8 cellular contexts compared by ENCODE assay signal in the genomic region with DNA sequence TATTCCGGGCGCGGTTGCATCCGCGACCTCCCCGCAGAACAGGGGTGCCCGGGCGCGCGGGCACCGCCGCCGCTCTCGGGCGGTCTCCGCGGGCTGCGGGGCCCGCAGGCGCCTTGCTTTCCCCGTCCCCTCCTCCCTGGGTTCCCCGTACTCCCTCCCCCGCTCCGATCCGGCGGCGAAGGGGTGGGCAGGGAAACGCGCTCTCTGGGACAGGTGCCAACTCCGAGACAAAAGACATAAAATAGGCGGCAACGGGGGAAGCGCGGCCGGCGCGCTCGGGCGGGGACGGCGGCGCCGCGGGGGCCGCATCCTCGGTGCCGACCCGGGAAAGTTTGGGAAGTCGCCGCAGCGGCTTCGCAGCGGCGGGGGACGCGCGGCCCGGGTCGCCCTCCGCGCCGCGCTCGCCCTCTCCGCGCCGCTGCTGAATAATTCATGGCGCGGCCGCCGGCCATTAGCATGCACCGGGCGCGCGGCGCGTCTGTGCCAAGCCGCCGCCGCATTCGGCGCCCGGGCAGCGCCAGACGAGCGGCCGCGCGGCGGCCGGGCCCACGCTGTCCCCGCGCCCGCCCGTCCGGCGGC.
DNase-seq lines count a peak whose midpoint lies in the region; ATAC-seq, FAIRE-seq and TF ChIP-seq lines count a peak whose summit lies in the region.

No MANE protein-coding gene starts in this region.

- H3K27ac ChIP-seq in endothelial cell of umbilical vein (ENCODE audit: insufficient read depth, low read depth, low read length) (peak overlapping the region; percentile 68), mesodermal cell (ENCODE audit: low read depth, low read length, severe bottlenecking) (no peak overlapping the region)

- H2AFZ ChIP-seq in endothelial cell of umbilical vein (ENCODE audit: low read depth, low read length) = no peak overlapping the region

- WGBS in mesodermal cell (ENCODE audit: insufficient coverage in 2 of 2), 2 experiments = 1% methylated on average over 48 to 80 of the region's 98 CpGs

- peaks cover 74% of the 10 kb centered on the region for H3K79me2 ChIP-seq in endothelial cell of umbilical vein (ENCODE audit: control insufficient read depth, insufficient read depth, low read length)

- no peak overlapping the region for H3K4me2 ChIP-seq in endothelial cell of umbilical vein (ENCODE audit: insufficient read depth, low read length)

- H3K27me3 ChIP-seq in endothelial cell of umbilical vein (ENCODE audit: control insufficient read depth in 2 of 2, insufficient read depth in 2 of 2, low read length in 2 of 2) = no peaks in the 10 kb centered on the region

- H3K36me3 ChIP-seq in endothelial cell of umbilical vein (ENCODE audit: control insufficient read depth in 2 of 2, extremely low read depth in 1 of 2, insufficient read depth in 2 of 2, low read length in 2 of 2) = peaks cover 0 to 6% of the 10 kb centered on the region in 2 experiments
- H3K36me3 ChIP-seq in mesodermal cell (ENCODE audit: control insufficient read depth, insufficient read depth, low read length) = no peaks in the 10 kb centered on the region

- peaks cover 53% of the 10 kb centered on the region for H3K4me1 ChIP-seq in endothelial cell of umbilical vein (ENCODE audit: control insufficient read depth, extremely low read depth, insufficient read depth, low read length)
- H3K4me1 ChIP-seq in mesodermal cell (ENCODE audit: control insufficient read depth, insufficient read depth, low read length, poor library complexity, severe bottlenecking) = no peaks in the 10 kb centered on the region

- no peaks in the 10 kb centered on the region for H3K9me3 Mint-ChIP-seq in activated CD4-positive, alpha-beta memory T cell treated with anti-CD3 and anti-CD28 coated beads, Interleukin-2, amount 10 ng/mL, durations not matched to agents 7 days and 5 days

- peaks cover 4% of the 10 kb centered on the region for H4K20me1 ChIP-seq in endothelial cell of umbilical vein (replicated peaks; ENCODE audit: control insufficient read depth, extremely low read depth, insufficient read depth, low read length)

- H3K36me3 Mint-ChIP-seq in activated CD4-positive, alpha-beta memory T cell treated with anti-CD3 and anti-CD28 coated beads, Interleukin-2, amount 10 ng/mL, durations not matched to agents 7 days and 5 days (ENCODE audit: low read depth) = peaks cover 10% of the 10 kb centered on the region

- FAIRE-seq in endothelial cell of umbilical vein (lab: Jason Lieb, UNC) = peak; percentile 90

- H3K27ac Mint-ChIP-seq in activated CD4-positive, alpha-beta memory T cell treated with anti-CD3 and anti-CD28 coated beads, Interleukin-2, amount 10 ng/mL, durations not matched to agents 7 days and 5 days = peak overlapping the region; percentile 86

- DNase-seq in Ammon's horn (ENCODE audit: low spot score) = peak; percentile 90
- peak; percentile 73 for DNase-seq in GOT3 (lab: John Stamatoyannopoulos, UW)
- DNase-seq in NCI-H345 treated with DMSO at 0.1 percent for 48 hours (lab: John Stamatoyannopoulos, UW; ENCODE audit: unreplicated experiment) = peak; percentile 43
- DNase-seq in activated CD4-positive, alpha-beta memory T cell treated with anti-CD3 and anti-CD28 coated beads, Interleukin-2, amount 10 ng/mL, durations not matched to agents 7 days and 5 days = peak; percentile 52
- peak; percentile 92 for DNase-seq in endothelial cell of umbilical vein (ENCODE audit: low read depth, low spot score)
- peak; percentile 70 for DNase-seq in stimulated activated CD8-positive, alpha-beta memory T cell treated with anti-CD3 and anti-CD28 coated beads, Interleukin-4, amount 100 ng/mL, for 48 hours

- H3K9me3 ChIP-seq in endothelial cell of umbilical vein (replicated peaks; ENCODE audit: control insufficient read depth, insufficient read depth, low read length) (no peaks in the 10 kb centered on the region), mesodermal cell (ENCODE audit: control insufficient read depth, low read length) (no peaks in the 10 kb centered on the region)

- no peak for TF ChIP-seq CTCF in endothelial cell of umbilical vein (IDR thresholded peaks at IDR 0.05; ENCODE audit: extremely low read depth in 1 of 2, insufficient read depth in 1 of 2, low read depth in 1 of 2, low read length in 2 of 2)

- no TSS peak for BruUV-seq in endothelial cell of umbilical vein (replicated peaks; lab: Mats Ljungman, UMichigan)

- H3K4me3 ChIP-seq in endothelial cell of umbilical vein (replicated peaks in 1 of 3; ENCODE audit: insufficient read depth in 1 of 3, low read depth in 1 of 3, low read length in 3 of 3) = peak overlapping the region; percentile 21 to 81 (median 32)
- H3K4me3 ChIP-seq in mesodermal cell (ENCODE audit: extremely low read depth, insufficient read depth, low read length, poor library complexity, severe bottlenecking) = peak overlapping the region; percentile 24

- intact Hi-C loops in endothelial cell of umbilical vein (cut with micrococcal nuclease) = loop anchor here (1.0 kb wide), 1 partner anchor 58 kb away; no protein-coding TSS in a partner anchor

- ATAC-seq in HG03520 (IDR thresholded peaks at IDR 0.05; ENCODE audit: unreplicated experiment) = no peak

- TF ChIP-seq POLR2A in endothelial cell of umbilical vein (IDR thresholded peaks at IDR 0.05; ENCODE audit: low read depth, low read length) = peak; percentile 91

- CTCF ChIA-PET in activated CD4-positive, alpha-beta memory T cell treated with anti-CD3 and anti-CD28 coated beads, Interleukin-2, amount 10 ng/mL, durations not matched to agents 7 days and 5 days (lab: Charles Lee) = no interaction called here
- CTCF ChIA-PET in endothelial cell of umbilical vein (lab: Charles Lee) = interaction anchor here (1.0 to 6.9 kb wide), 6 partner anchors 18 to 75 kb away, joined by 4 to 65 read pairs (median 6); no protein-coding TSS in a partner anchor

- peak overlapping the region; percentile 92 for H3K9ac ChIP-seq in endothelial cell of umbilical vein (replicated peaks; ENCODE audit: extremely low read depth, insufficient read depth, low read length)

- peaks cover 2% of the 10 kb centered on the region for H3K27me3 Mint-ChIP-seq in activated CD4-positive, alpha-beta memory T cell treated with anti-CD3 and anti-CD28 coated beads, Interleukin-2, amount 10 ng/mL, durations not matched to agents 7 days and 5 days

- H3K4me3 Mint-ChIP-seq in activated CD4-positive, alpha-beta memory T cell treated with anti-CD3 and anti-CD28 coated beads, Interleukin-2, amount 10 ng/mL, durations not matched to agents 7 days and 5 days = peak overlapping the region; percentile 82

- no peaks in the 10 kb centered on the region for H3K9me1 ChIP-seq in endothelial cell of umbilical vein (replicated peaks; ENCODE audit: control insufficient read depth, extremely low read depth, insufficient read depth, low read length)

- dilution Hi-C loops in endothelial cell of umbilical vein (cut with MboI; ENCODE audit: extremely low pct_ligation_motif_present, low sequenced_read_pairs) = no loop called here

- H3K4me1 Mint-ChIP-seq in activated CD4-positive, alpha-beta memory T cell treated with anti-CD3 and anti-CD28 coated beads, Interleukin-2, amount 10 ng/mL, durations not matched to agents 7 days and 5 days = peaks cover 61% of the 10 kb centered on the region

- POLR2A ChIA-PET in activated CD4-positive, alpha-beta memory T cell treated with anti-CD3 and anti-CD28 coated beads, Interleukin-2, amount 10 ng/mL, durations not matched to agents 7 days and 5 days (lab: Charles Lee) = interaction anchor here (1.5 to 3.2 kb wide), 4 partner anchors 14 to 42 kb away, joined by 5 to 32 read pairs (median 16); no protein-coding TSS in a partner anchor
- POLR2A ChIA-PET in endothelial cell of umbilical vein (lab: Charles Lee) = interaction anchor here (1.1 to 1.3 kb wide), 3 partner anchors 17 to 64 kb away, joined by 3 to 6 read pairs (median 4); no protein-coding TSS in a partner anchor

TF ChIP-seq in endothelial cell of umbilical vein, 7 proteins besides CTCF, POLR2A, EP300 and RAD21:
- TF ChIP-seq POLR2AphosphoS5 (IDR thresholded peaks at IDR 0.05; ENCODE audit: insufficient read depth, low read depth, low read length) = peak; percentile 90
- TF ChIP-seq GATA2 (IDR thresholded peaks at IDR 0.05; ENCODE audit: insufficient read depth, insufficient read length, low read depth, low read length) = no peak
- TF ChIP-seq MYC (IDR thresholded peaks at IDR 0.05; ENCODE audit: low read depth, low read length) = peak; percentile 50
